In the genomic region with DNA sequence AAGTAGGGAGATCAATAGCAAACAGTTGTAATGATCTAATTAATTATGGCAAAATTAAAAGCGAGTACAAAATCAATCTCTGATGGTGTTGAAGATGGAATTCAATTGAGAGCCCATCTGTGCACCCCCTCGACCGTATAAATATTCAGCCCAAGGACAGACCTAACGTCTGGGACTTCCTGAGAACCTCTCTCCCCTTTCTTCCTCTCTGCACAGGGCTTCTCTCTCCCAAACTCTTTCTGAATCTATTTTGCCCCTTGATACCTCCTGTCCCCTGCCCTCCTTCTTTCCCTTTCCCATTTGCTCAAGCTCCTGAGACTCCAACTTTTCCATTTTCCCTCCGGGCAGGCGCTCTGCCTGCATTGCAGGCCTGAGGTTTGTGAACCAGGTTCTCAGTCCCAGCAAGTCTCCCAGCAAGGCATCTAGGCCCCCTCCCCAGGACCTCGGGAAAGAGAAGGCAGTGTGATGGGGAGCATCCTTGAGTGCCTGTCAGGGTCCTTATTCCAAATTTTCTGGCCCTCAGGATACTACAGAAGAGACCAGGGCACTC, we compare ENCODE assay signal across 21 cellular contexts. TPM values are rescaled to one million over a fixed set of nuclear protein-coding genes. Genes with fewer than 3 reads are reported as not detected.
DNase-seq lines count a peak whose midpoint lies in the region; ATAC-seq, FAIRE-seq and TF ChIP-seq lines count a peak whose summit lies in the region.
"Had no signal": no experiment of that assay in that cellular context is flagged by ENCODE, and none has a peak within 500 bp of the region (broad histone marks: within the 10 kb centered on the region; RNA-seq: fewer than 3 reads in every experiment).

No MANE protein-coding gene starts in this region.

- DNase-seq in stimulated activated naive CD8-positive, alpha-beta T cell treated with anti-CD3 and anti-CD28 coated beads, Interleukin-15, amount 100 ng/mL, for 72 hours: no peak
- no peak for DNase-seq in stimulated activated naive CD8-positive, alpha-beta T cell treated with anti-CD3 and anti-CD28 coated beads, Interleukin-15, Interleukin-2, amounts not matched to agents 100 U/mL and 50 U/mL, for 24 hours
- no peak for DNase-seq in chondrocyte (ENCODE audit: low spot score)
- no peak for DNase-seq in naive B cell
- DNase-seq in small intestine: no peak
- DNase-seq in NCI-H510A treated with DMSO at 0.1 percent for 48 hours (lab: John Stamatoyannopoulos, UW): no peak
- DNase-seq: activated CD4-positive, alpha-beta T cell treated with anti-CD3 and anti-CD28 coated beads for 48 hours; amniotic stem cell; erythroblast; GDM1; midbrain; NCI-H1436; SHP77; stimulated activated naive CD4-positive, alpha-beta T cell had no signal

- H3K27me3 Mint-ChIP-seq in stimulated activated naive CD8-positive, alpha-beta T cell treated with anti-CD3 and anti-CD28 coated beads, Interleukin-15, amount 100 ng/mL, for 72 hours: peaks cover 100% of the 10 kb centered on the region
- peaks cover 91% of the 10 kb centered on the region for H3K27me3 Mint-ChIP-seq in chondrocyte (ENCODE audit: low read depth)
- H3K27me3 Mint-ChIP-seq in naive B cell: peaks cover 68 to 92% (median 91%) of the 10 kb centered on the region in 3 donors

- H3K36me3 ChIP-seq in small intestine (ENCODE audit: control insufficient read depth in 2 of 2, insufficient read depth in 2 of 2, low read length in 2 of 2): no peaks in the 10 kb centered on the region
- H3K36me3 ChIP-seq: vagina had no signal

- H3K27ac ChIP-seq in small intestine (ENCODE audit: low read depth in 1 of 2, low read length in 1 of 2): no peak overlapping the region
- H3K27ac ChIP-seq: parathyroid adenoma, vagina had no signal

- peaks cover 12 to 81% of the 10 kb centered on the region in 2 donors for H3K27me3 ChIP-seq in small intestine (ENCODE audit: control insufficient read depth in 2 of 2, insufficient read depth in 2 of 2, low read length in 2 of 2)

- TF ChIP-seq CTCF in chondrocyte (IDR thresholded peaks at IDR 0.05): no peak

- peaks cover 57% of the 10 kb centered on the region for H3K4me1 Mint-ChIP-seq in stimulated activated naive CD8-positive, alpha-beta T cell treated with anti-CD3 and anti-CD28 coated beads, Interleukin-15, amount 100 ng/mL, for 72 hours
- H3K4me1 Mint-ChIP-seq in chondrocyte (ENCODE audit: low read depth) (peaks cover 16% of the 10 kb centered on the region), naive B cell (peaks cover 28 to 53% (median 40%) of the 10 kb centered on the region in 3 donors)

- peak overlapping the region; percentile 66 to 69 for H3K4me3 Mint-ChIP-seq in stimulated activated naive CD8-positive, alpha-beta T cell treated with anti-CD3 and anti-CD28 coated beads, Interleukin-15, amount 100 ng/mL, for 72 hours
- H3K4me3 Mint-ChIP-seq in chondrocyte (ENCODE audit: unreplicated experiment) (peak overlapping the region; percentile 3), naive B cell (peak overlapping the region; percentile 1 to 82 (median 66))

- ATAC-seq in stimulated activated naive CD8-positive, alpha-beta T cell treated with anti-CD3 and anti-CD28 coated beads, Interleukin-15, amount 100 ng/mL, for 72 hours: no peak
- ATAC-seq in stimulated activated naive CD8-positive, alpha-beta T cell treated with anti-CD3 and anti-CD28 coated beads, Interleukin-15, Interleukin-2, amounts not matched to agents 100 U/mL and 50 U/mL, for 24 hours: no peak
- no peak for ATAC-seq in naive B cell (ENCODE audit: low read depth in 2 of 2)
- ATAC-seq in HG03108 (IDR thresholded peaks at IDR 0.05; ENCODE audit: unreplicated experiment): no peak
- ATAC-seq in GM19463 (IDR thresholded peaks at IDR 0.05; ENCODE audit: unreplicated experiment): no peak

- H3K4me1 ChIP-seq in small intestine (ENCODE audit: control insufficient read depth in 2 of 2, insufficient read depth in 1 of 2, low read depth in 1 of 2, low read length in 1 of 2): no peaks in the 10 kb centered on the region
- H3K4me1 ChIP-seq: parathyroid adenoma had no signal

- WGBS in small intestine, 3 donors: 38 to 54% (median 48%) methylated on average over 7 of the region's 7 CpGs

- no peak overlapping the region for H3K27ac Mint-ChIP-seq in stimulated activated naive CD8-positive, alpha-beta T cell treated with anti-CD3 and anti-CD28 coated beads, Interleukin-15, amount 100 ng/mL, for 72 hours
- H3K27ac Mint-ChIP-seq in chondrocyte (ENCODE audit: unreplicated experiment) (no peak overlapping the region), naive B cell (peak overlapping the region in 1 of 6 donors; percentile 14)
- H3K27ac Mint-ChIP-seq: T-helper 2 cell treated with Interferon-gamma antibody and Interleukin-4, amounts not matched to agents 5 μg/mL and 100 μg/mL, for 36 hours had no signal

- no peaks in the 10 kb centered on the region for H3K9me3 ChIP-seq in small intestine (ENCODE audit: control insufficient read depth, low read depth)
- H3K9me3 ChIP-seq: vagina had no signal

- H3K36me3 Mint-ChIP-seq in chondrocyte (ENCODE audit: low read depth) (peaks cover 2% of the 10 kb centered on the region), naive B cell (peaks cover 5 to 14% of the 10 kb centered on the region in 2 donors)

- no peaks in the 10 kb centered on the region for H3K9me3 Mint-ChIP-seq in stimulated activated naive CD8-positive, alpha-beta T cell treated with anti-CD3 and anti-CD28 coated beads, Interleukin-15, amount 100 ng/mL, for 72 hours
- H3K9me3 Mint-ChIP-seq in chondrocyte (ENCODE audit: low read depth) (no peaks in the 10 kb centered on the region), naive B cell (peaks cover 0 to 3% (median 0%) of the 10 kb centered on the region in 7 donors)
- H3K9me3 Mint-ChIP-seq: T-helper 2 cell treated with Interferon-gamma antibody and Interleukin-4, amounts not matched to agents 5 μg/mL and 100 μg/mL, for 36 hours had no signal

- no peak overlapping the region for H3K4me3 ChIP-seq in small intestine (ENCODE audit: low read depth in 1 of 2, low read length in 2 of 2)

- no peak for FAIRE-seq in small intestine (lab: Jason Lieb, UNC)
- FAIRE-seq: keratinocyte had no signal

RNA-seq across cellular contexts. Expression of a gene that starts 8.5 kb away (rescaled TPM):
- total RNA-seq in chondrocyte: 0.62 to 0.87 TPM in 2 of 3 replicates, not detected in the other
- polyA plus RNA-seq in naive B cell (ENCODE audit: low read depth in 6 of 6) (not detected), small intestine (not detected)
- total RNA-seq: skeletal muscle tissue, vagina had no signal
- polyA plus RNA-seq: keratinocyte had no signal

Comparison
In these comparisons a context has a peak if more than half of its experiments do, and no peak if none do; other contexts are left out.
1. H3K4me3 Mint-ChIP-seq: peak in every context shown above with its lines; median percentile 68 in stimulated activated naive CD8-positive, alpha-beta T cell treated with anti-CD3 and anti-CD28 coated beads, Interleukin-15, amount 100 ng/mL, for 72 hours; 66 in naive B cell; 3 in chondrocyte.